ENCODE assay signal across 2 cellular contexts in the genomic region with DNA sequence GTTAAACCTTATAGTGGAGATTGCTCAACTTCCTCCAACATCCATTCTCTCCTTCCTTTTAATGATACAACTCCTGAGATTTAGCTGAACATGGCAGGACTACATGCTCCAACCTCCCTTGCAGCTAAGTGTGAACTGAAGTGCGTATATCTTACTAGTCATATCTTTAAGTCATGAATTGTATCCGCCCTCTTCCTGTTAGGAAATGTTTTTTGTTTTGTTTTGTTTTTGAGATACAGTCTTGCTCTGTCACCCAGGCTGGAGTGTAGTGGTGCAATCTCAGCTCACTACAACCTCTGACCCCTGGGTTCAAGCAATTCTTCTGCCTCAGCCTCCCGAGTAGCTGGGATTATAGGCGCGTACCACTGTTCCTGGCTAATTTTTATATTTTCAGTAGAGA.
TF ChIP-seq lines count a peak whose summit lies in the region.

No MANE protein-coding gene starts in this region.

TF ChIP-seq in HEK293, 187 proteins besides CTCF, POLR2A, EP300 and RAD21 (continued from another document):
- TF ChIP-seq, protein P1, sequence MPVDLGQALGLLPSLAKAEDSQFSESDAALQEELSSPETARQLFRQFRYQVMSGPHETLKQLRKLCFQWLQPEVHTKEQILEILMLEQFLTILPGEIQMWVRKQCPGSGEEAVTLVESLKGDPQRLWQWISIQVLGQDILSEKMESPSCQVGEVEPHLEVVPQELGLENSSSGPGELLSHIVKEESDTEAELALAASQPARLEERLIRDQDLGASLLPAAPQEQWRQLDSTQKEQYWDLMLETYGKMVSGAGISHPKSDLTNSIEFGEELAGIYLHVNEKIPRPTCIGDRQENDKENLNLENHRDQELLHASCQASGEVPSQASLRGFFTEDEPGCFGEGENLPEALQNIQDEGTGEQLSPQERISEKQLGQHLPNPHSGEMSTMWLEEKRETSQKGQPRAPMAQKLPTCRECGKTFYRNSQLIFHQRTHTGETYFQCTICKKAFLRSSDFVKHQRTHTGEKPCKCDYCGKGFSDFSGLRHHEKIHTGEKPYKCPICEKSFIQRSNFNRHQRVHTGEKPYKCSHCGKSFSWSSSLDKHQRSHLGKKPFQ (tag by site-specific recombination; IDR thresholded peaks at IDR 0.05) = peak; percentile 54; the same call in 1 of the 2 replicates
- TF ChIP-seq BCL11B (tag by site-specific recombination; IDR thresholded peaks at IDR 0.05; ENCODE audit: low read depth) = no peak
- no peak for TF ChIP-seq ZNF837 (tag by site-specific recombination; IDR thresholded peaks at IDR 0.05)
- TF ChIP-seq, protein P2, sequence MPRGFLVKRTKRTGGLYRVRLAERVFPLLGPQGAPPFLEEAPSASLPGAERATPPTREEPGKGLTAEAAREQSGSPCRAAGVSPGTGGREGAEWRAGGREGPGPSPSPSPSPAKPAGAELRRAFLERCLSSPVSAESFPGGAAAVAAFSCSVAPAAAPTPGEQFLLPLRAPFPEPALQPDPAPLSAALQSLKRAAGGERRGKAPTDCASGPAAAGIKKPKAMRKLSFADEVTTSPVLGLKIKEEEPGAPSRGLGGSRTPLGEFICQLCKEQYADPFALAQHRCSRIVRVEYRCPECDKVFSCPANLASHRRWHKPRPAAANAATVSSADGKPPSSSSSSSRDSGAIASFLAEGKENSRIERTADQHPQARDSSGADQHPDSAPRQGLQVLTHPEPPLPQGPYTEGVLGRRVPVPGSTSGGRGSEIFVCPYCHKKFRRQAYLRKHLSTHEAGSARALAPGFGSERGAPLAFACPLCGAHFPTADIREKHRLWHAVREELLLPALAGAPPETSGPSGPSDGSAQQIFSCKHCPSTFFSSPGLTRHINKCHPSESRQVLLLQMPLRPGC (tag by site-specific recombination; IDR thresholded peaks at IDR 0.05) = no peak
- TF ChIP-seq ZNF404 (tag by site-specific recombination; IDR thresholded peaks at IDR 0.05) = no peak
- no peak for TF ChIP-seq ZNF555 (tag by site-specific recombination; conservative IDR thresholded peaks at IDR 0.05)

TF ChIP-seq in K562, 482 proteins besides CTCF, POLR2A, EP300 and RAD21 (continued from another document):
- TF ChIP-seq KDM1A (IDR thresholded peaks at IDR 0.05) = peak; percentile 20 to 37; a peak in 1 of 4 replicates
- no peak for TF ChIP-seq TEAD1 (CRISPR knock-in tag; IDR thresholded peaks at IDR 0.05)
- no peak for TF ChIP-seq ZNF133 (CRISPR knock-in tag; IDR thresholded peaks at IDR 0.05)
- peak; percentile 69 for TF ChIP-seq CEBPB (tag; IDR thresholded peaks at IDR 0.05)
TF ChIP-seq in K562: peak in this region for 7.
